Comparison of ENCODE assay signal across 21 cellular contexts in genomic region chr2:72166281-72166680, GRCh38. TPM values are rescaled to one million over a fixed set of nuclear protein-coding genes. Genes with fewer than 3 reads are reported as not detected.
DNase-seq lines count a peak whose midpoint lies in the region; FAIRE-seq and TF ChIP-seq lines count a peak whose summit lies in the region.
"Had no signal": no experiment of that assay in that cellular context is flagged by ENCODE, and none has a peak within 500 bp of the region (broad histone marks: within the 10 kb centered on the region; RNA-seq: fewer than 3 reads in every experiment).

No MANE protein-coding gene starts in this region.

- H3K4me3 Mint-ChIP-seq in astrocyte (ENCODE audit: unreplicated experiment), result no peak overlapping the region
- no peak overlapping the region for H3K4me3 Mint-ChIP-seq in endothelial cell (ENCODE audit: unreplicated experiment)
- H3K4me3 Mint-ChIP-seq: CD8-positive, alpha-beta T cell; H9 had no signal

- no peaks in the 10 kb centered on the region for H3K27me3 ChIP-seq in astrocyte (ENCODE audit: insufficient read depth, low read length)

- DNase-seq in EL, result peak; percentile 42
- DNase-seq in HS-5 (ENCODE audit: low read depth), result peak; percentile 40
- no peak for DNase-seq in astrocyte (ENCODE audit: low read depth)
- peak; percentile 58 for DNase-seq in iris pigment epithelial cell (ENCODE audit: low read depth)
- DNase-seq in activated gamma-delta T cell treated with Interleukin-2 at 50 U/mL for 16 hours, result no peak
- DNase-seq in endothelial cell (ENCODE audit: low spot score), result no peak
- DNase-seq in NCI-H1092 (lab: John Stamatoyannopoulos, UW), result no peak
- no peak for DNase-seq in head of caudate nucleus
- DNase-seq: CD8-positive, alpha-beta T cell; COR-L47; DMS153; DMS79 treated with DMSO at 0.1 percent for 48 hours; GDM1; GOT3; H9 had no signal

- H3K4me1 ChIP-seq in astrocyte (ENCODE audit: insufficient read depth, low read length), result no peaks in the 10 kb centered on the region

- peak overlapping the region; percentile 22 for H3K4me2 ChIP-seq in astrocyte (ENCODE audit: low read length)

- H4K20me1 ChIP-seq in astrocyte (ENCODE audit: insufficient read depth, low read length), result no peaks in the 10 kb centered on the region

- H3K36me3 ChIP-seq in astrocyte (ENCODE audit: insufficient read depth, low read length), result no peaks in the 10 kb centered on the region

- intact Hi-C loops in head of caudate nucleus (cut with DNase I), result no loop called here

- H3K27ac Mint-ChIP-seq in astrocyte (ENCODE audit: unreplicated experiment), result no peak overlapping the region
- H3K27ac Mint-ChIP-seq in endothelial cell (ENCODE audit: unreplicated experiment), result no peak overlapping the region
- H3K27ac Mint-ChIP-seq: CD14-positive monocyte; CD8-positive, alpha-beta T cell; H9 had no signal

- no peak overlapping the region for H2AFZ ChIP-seq in astrocyte (ENCODE audit: low read depth, low read length)

- TF ChIP-seq CTCF in astrocyte (IDR thresholded peaks at IDR 0.05; ENCODE audit: insufficient read depth, low read depth, low read length), result no peak
- no peak for TF ChIP-seq CTCF in endothelial cell (IDR thresholded peaks at IDR 0.05; ENCODE audit: unreplicated experiment)

- FAIRE-seq in astrocyte (lab: Jason Lieb, UNC), result no peak
- FAIRE-seq: A204.1, D721Med, GM12892, HepG2, HTR-8/SVneo had no signal

- H3K4me1 Mint-ChIP-seq in astrocyte (ENCODE audit: low read depth, unreplicated experiment), result peaks cover 9% of the 10 kb centered on the region
- no peaks in the 10 kb centered on the region for H3K4me1 Mint-ChIP-seq in endothelial cell (ENCODE audit: unreplicated experiment)
- H3K4me1 Mint-ChIP-seq: CD14-positive monocyte, H9 had no signal

- H3K27me3 Mint-ChIP-seq in astrocyte (ENCODE audit: low read depth, unreplicated experiment) (peaks cover 7% of the 10 kb centered on the region), endothelial cell (ENCODE audit: unreplicated experiment) (peaks cover 1% of the 10 kb centered on the region)

- no peaks in the 10 kb centered on the region for H3K9me3 Mint-ChIP-seq in astrocyte (ENCODE audit: unreplicated experiment)
- no peaks in the 10 kb centered on the region for H3K9me3 Mint-ChIP-seq in endothelial cell (ENCODE audit: unreplicated experiment)
- H3K9me3 Mint-ChIP-seq: H9 had no signal

- no peaks in the 10 kb centered on the region for H3K36me3 Mint-ChIP-seq in astrocyte (ENCODE audit: low read depth, unreplicated experiment)
- no peaks in the 10 kb centered on the region for H3K36me3 Mint-ChIP-seq in endothelial cell (ENCODE audit: low read depth, unreplicated experiment)
- H3K36me3 Mint-ChIP-seq: CD14-positive monocyte; CD8-positive, alpha-beta T cell had no signal

- H3K79me2 ChIP-seq in astrocyte (ENCODE audit: insufficient read depth, low read length), result no peaks in the 10 kb centered on the region

- H3K9me3 ChIP-seq in astrocyte (ENCODE audit: insufficient read depth, low read depth, low read length), result no peaks in the 10 kb centered on the region

- H3K4me3 ChIP-seq in astrocyte (ENCODE audit: insufficient read depth, low read depth, low read length), result no peak overlapping the region

- H3K9ac ChIP-seq in astrocyte (ENCODE audit: low read length), result no peak overlapping the region

- no peak overlapping the region for H3K27ac ChIP-seq in astrocyte (ENCODE audit: low read depth, low read length)

RNA-seq across cellular contexts. Expression of gene CYP26B1, which starts 18.6 kb away (rescaled TPM):
- total RNA-seq in astrocyte (0.77 and 1.2 TPM in 2 replicates), endothelial cell (ENCODE audit: unreplicated experiment) (1.2 TPM)
- total RNA-seq: CD8-positive, alpha-beta T cell had no signal

Comparison
In these comparisons a context has a peak if more than half of its experiments do, and no peak if none do; other contexts are left out.
1. DNase-seq: peak in EL (single experiment), HS-5 (single experiment) and iris pigment epithelial cell (single experiment); none in astrocyte (single experiment), activated gamma-delta T cell treated with Interleukin-2 at 50 U/mL for 16 hours (single experiment), endothelial cell (single experiment), NCI-H1092 (single experiment) and head of caudate nucleus (0 of 42).